In genomic region chr17:82303944-82304808, GRCh38 we compare ENCODE assay signal across 1 cellular context.
TF ChIP-seq lines count a peak whose summit lies in the region.

No MANE protein-coding gene starts in this region.

TF ChIP-seq in K562, 482 proteins besides CTCF, POLR2A, EP300 and RAD21 (continues in another document):
- TF ChIP-seq, protein P1, sequence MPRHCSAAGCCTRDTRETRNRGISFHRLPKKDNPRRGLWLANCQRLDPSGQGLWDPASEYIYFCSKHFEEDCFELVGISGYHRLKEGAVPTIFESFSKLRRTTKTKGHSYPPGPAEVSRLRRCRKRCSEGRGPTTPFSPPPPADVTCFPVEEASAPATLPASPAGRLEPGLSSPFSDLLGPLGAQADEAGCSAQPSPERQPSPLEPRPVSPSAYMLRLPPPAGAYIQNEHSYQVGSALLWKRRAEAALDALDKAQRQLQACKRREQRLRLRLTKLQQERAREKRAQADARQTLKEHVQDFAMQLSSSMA (CRISPR knock-in tag; IDR thresholded peaks at IDR 0.05) = no peak
- TF ChIP-seq KLF10 (CRISPR knock-in tag; IDR thresholded peaks at IDR 0.05) (no peak), ZNF212 (CRISPR knock-in tag; IDR thresholded peaks at IDR 0.05) (no peak), ZBTB7A (IDR thresholded peaks at IDR 0.05; ENCODE audit: borderline replicate concordance, control insufficient read depth, low read depth, low read length) (peak; percentile 12; the same call in 1 of the 2 replicates), TAF1 (IDR thresholded peaks at IDR 0.05; ENCODE audit: control insufficient read depth, extremely low read depth, insufficient read depth, low read length, severe bottlenecking) (no peak), ZKSCAN8 (CRISPR knock-in tag; IDR thresholded peaks at IDR 0.05) (no peak), PHF8 (IDR thresholded peaks at IDR 0.05; ENCODE audit: borderline replicate concordance, low read length) (peak; percentile 12; the same call in 1 of the 2 replicates), KLF6 (CRISPR knock-in tag; IDR thresholded peaks at IDR 0.05; ENCODE audit: borderline replicate concordance) (no peak), HBP1 (CRISPR knock-in tag; IDR thresholded peaks at IDR 0.05) (no peak), THRAP3 (IDR thresholded peaks at IDR 0.05; ENCODE audit: borderline replicate concordance) (no peak), ELF2 (CRISPR knock-in tag; IDR thresholded peaks at IDR 0.05) (no peak), TSHZ1 (CRISPR knock-in tag; IDR thresholded peaks at IDR 0.05) (no peak), NEUROD1 (IDR thresholded peaks at IDR 0.05; ENCODE audit: borderline replicate concordance, low read depth, low read length, partially characterized antibody) (no peak), SREBF2 (CRISPR knock-in tag; IDR thresholded peaks at IDR 0.05) (no peak), SMAD1 (IDR thresholded peaks at IDR 0.05; ENCODE audit: low read depth, low read length, partially characterized antibody) (no peak), ZNF24 (IDR thresholded peaks at IDR 0.05) (no peak), ZNF586 (CRISPR knock-in tag; conservative IDR thresholded peaks at IDR 0.05) (no peak), XRCC5 (IDR thresholded peaks at IDR 0.05; ENCODE audit: low read depth, low read length) (no peak), ZZZ3 (IDR thresholded peaks at IDR 0.05) (no peak), ZNF263 (CRISPR knock-in tag; IDR thresholded peaks at IDR 0.05; ENCODE audit: borderline replicate concordance) (peak; percentile 88), HCFC1 (IDR thresholded peaks at IDR 0.05; ENCODE audit: low read depth, low read length) (no peak), VEZF1 (CRISPR knock-in tag; IDR thresholded peaks at IDR 0.05) (peak; percentile 45; the same call in 1 of the 2 replicates), CHD7 (IDR thresholded peaks at IDR 0.05; ENCODE audit: low read depth, low read length) (no peak), NCOA2 (IDR thresholded peaks at IDR 0.05; ENCODE audit: partially characterized antibody in 2 of 2) (no peak), NCOA1 (IDR thresholded peaks at IDR 0.05; ENCODE audit: low read depth) (no peak), NELFE (IDR thresholded peaks at IDR 0.05; ENCODE audit: insufficient read depth, insufficient read length) (no peak), RBM22 (IDR thresholded peaks at IDR 0.05; ENCODE audit: low read depth, low read length, poor library complexity, severe bottlenecking) (no peak), SNIP1 (IDR thresholded peaks at IDR 0.05; ENCODE audit: low read depth) (no peak)
- TF ChIP-seq, protein P2, sequence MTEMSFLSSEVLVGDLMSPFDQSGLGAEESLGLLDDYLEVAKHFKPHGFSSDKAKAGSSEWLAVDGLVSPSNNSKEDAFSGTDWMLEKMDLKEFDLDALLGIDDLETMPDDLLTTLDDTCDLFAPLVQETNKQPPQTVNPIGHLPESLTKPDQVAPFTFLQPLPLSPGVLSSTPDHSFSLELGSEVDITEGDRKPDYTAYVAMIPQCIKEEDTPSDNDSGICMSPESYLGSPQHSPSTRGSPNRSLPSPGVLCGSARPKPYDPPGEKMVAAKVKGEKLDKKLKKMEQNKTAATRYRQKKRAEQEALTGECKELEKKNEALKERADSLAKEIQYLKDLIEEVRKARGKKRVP (CRISPR knock-in tag; IDR thresholded peaks at IDR 0.05) = no peak
- TF ChIP-seq, protein P3, sequence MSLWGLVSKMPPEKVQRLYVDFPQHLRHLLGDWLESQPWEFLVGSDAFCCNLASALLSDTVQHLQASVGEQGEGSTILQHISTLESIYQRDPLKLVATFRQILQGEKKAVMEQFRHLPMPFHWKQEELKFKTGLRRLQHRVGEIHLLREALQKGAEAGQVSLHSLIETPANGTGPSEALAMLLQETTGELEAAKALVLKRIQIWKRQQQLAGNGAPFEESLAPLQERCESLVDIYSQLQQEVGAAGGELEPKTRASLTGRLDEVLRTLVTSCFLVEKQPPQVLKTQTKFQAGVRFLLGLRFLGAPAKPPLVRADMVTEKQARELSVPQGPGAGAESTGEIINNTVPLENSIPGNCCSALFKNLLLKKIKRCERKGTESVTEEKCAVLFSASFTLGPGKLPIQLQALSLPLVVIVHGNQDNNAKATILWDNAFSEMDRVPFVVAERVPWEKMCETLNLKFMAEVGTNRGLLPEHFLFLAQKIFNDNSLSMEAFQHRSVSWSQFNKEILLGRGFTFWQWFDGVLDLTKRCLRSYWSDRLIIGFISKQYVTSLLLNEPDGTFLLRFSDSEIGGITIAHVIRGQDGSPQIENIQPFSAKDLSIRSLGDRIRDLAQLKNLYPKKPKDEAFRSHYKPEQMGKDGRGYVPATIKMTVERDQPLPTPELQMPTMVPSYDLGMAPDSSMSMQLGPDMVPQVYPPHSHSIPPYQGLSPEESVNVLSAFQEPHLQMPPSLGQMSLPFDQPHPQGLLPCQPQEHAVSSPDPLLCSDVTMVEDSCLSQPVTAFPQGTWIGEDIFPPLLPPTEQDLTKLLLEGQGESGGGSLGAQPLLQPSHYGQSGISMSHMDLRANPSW (CRISPR knock-in tag; IDR thresholded peaks at IDR 0.05) = no peak
- TF ChIP-seq, protein P4, sequence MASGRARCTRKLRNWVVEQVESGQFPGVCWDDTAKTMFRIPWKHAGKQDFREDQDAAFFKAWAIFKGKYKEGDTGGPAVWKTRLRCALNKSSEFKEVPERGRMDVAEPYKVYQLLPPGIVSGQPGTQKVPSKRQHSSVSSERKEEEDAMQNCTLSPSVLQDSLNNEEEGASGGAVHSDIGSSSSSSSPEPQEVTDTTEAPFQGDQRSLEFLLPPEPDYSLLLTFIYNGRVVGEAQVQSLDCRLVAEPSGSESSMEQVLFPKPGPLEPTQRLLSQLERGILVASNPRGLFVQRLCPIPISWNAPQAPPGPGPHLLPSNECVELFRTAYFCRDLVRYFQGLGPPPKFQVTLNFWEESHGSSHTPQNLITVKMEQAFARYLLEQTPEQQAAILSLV (tag; IDR thresholded peaks at IDR 0.05) = no peak
- TF ChIP-seq, protein P5, sequence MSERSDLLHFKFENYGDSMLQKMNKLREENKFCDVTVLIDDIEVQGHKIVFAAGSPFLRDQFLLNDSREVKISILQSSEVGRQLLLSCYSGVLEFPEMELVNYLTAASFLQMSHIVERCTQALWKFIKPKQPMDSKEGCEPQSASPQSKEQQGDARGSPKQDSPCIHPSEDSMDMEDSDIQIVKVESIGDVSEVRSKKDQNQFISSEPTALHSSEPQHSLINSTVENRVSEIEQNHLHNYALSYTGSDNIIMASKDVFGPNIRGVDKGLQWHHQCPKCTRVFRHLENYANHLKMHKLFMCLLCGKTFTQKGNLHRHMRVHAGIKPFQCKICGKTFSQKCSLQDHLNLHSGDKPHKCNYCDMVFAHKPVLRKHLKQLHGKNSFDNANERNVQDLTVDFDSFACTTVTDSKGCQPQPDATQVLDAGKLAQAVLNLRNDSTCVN (CRISPR knock-in tag; IDR thresholded peaks at IDR 0.05) = no peak
